In the genomic region with DNA sequence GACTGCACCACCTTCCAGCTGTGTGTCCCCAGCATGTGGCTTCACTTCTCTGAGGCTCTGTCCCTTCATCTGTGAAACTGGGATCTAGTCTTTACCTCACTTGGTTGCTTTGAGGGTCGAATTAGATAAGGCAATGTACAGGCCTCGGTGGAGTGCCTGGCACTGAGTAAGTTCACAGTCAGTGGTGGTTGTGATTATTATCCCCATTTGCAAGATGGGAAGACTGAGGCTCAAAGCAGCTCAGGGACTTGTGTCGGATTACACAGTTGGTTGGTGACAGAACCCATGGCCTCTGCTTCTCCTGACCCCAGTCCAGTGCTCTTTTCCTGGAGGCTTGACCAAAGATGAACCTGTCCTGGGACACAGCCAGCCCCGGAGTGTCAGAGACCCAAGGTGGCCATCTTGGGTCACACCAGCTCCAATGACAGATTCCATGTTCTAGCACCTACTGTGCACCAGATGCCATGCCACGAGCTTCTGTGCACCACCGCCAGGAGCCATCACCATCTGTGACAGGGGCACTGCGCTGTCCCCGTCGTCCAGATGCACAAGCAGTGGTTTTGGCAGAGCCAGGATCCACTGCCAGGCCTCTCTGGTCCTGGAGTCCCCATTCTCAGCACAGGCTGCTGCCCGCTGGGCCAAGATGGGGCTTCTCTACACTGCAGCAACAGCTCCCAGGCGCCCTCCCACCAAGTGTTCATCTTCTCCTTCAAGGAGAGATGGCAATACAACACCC, we compare ENCODE assay signal across 21 cellular contexts.
DNase-seq lines count a peak whose midpoint lies in the region; TF ChIP-seq lines count a peak whose summit lies in the region.
"Had no signal": no experiment of that assay in that cellular context is flagged by ENCODE, and none has a peak within 500 bp of the region (broad histone marks: within the 10 kb centered on the region; RNA-seq: fewer than 3 reads in every experiment).

No MANE protein-coding gene starts in this region.

- H3K27ac Mint-ChIP-seq in endothelial cell (ENCODE audit: unreplicated experiment) (peak overlapping the region; percentile 67), type B pancreatic cell (peak overlapping the region; percentile 96)
- H3K27ac Mint-ChIP-seq: activated B cell treated with CpG ODN at 0.5 μM for 24 hours; activated naive CD8-positive, alpha-beta T cell; CD4-positive, CD25-positive, alpha-beta regulatory T cell; T-helper 1 cell treated with Interleukin-12 subunit alpha and Interleukin-12 subunit beta and Interleukin-4 antibody, amounts not matched to agents 30 μg/mL and 1 μg/mL, for 36 hours had no signal

- H3K27me3 Mint-ChIP-seq in endothelial cell (ENCODE audit: unreplicated experiment) (peaks cover 11% of the 10 kb centered on the region), type B pancreatic cell (no peaks in the 10 kb centered on the region)

- H3K36me3 ChIP-seq in osteoblast (ENCODE audit: insufficient read depth, low read length), result no peaks in the 10 kb centered on the region

- no peaks in the 10 kb centered on the region for H3K27me3 ChIP-seq in osteoblast (ENCODE audit: insufficient read depth, low read length)

- no peak overlapping the region for H3K4me3 Mint-ChIP-seq in endothelial cell (ENCODE audit: unreplicated experiment)
- no peak overlapping the region for H3K4me3 Mint-ChIP-seq in type B pancreatic cell
- H3K4me3 Mint-ChIP-seq: activated B cell treated with CpG ODN at 0.5 μM for 24 hours; activated naive CD8-positive, alpha-beta T cell; T-helper 1 cell treated with Interleukin-12 subunit alpha and Interleukin-12 subunit beta and Interleukin-4 antibody, amounts not matched to agents 30 μg/mL and 1 μg/mL, for 36 hours had no signal

- H2AFZ ChIP-seq in osteoblast (ENCODE audit: low read length), result no peak overlapping the region

- no peak overlapping the region for H3K27ac ChIP-seq in osteoblast (ENCODE audit: low read depth, low read length)
- H3K27ac ChIP-seq: foreskin keratinocyte had no signal

- H3K4me3 ChIP-seq in osteoblast (ENCODE audit: insufficient read depth, low read length), result no peak overlapping the region
- H3K4me3 ChIP-seq: body of pancreas, mucosa of descending colon had no signal

- H3K4me2 ChIP-seq in osteoblast (ENCODE audit: insufficient read depth, low read length), result no peak overlapping the region

- H3K4me1 Mint-ChIP-seq in endothelial cell (ENCODE audit: unreplicated experiment), result peaks cover 28% of the 10 kb centered on the region
- peaks cover 34% of the 10 kb centered on the region for H3K4me1 Mint-ChIP-seq in type B pancreatic cell (ENCODE audit: unreplicated experiment)

- H3K9me3 ChIP-seq in osteoblast (ENCODE audit: low read depth, low read length), result no peaks in the 10 kb centered on the region
- H3K9me3 ChIP-seq: body of pancreas, mucosa of descending colon had no signal

- peaks cover 13% of the 10 kb centered on the region for H3K4me1 ChIP-seq in osteoblast (ENCODE audit: insufficient read depth, low read length)
- H3K4me1 ChIP-seq: foreskin keratinocyte had no signal

- in situ Hi-C loops in ACHN (cut with HindIII; ENCODE audit: low pct_ligation_motif_present, low pct_unique_long_range_greater_than_20kb, low sequenced_read_pairs), result no loop called here

- no peaks in the 10 kb centered on the region for H3K9me3 Mint-ChIP-seq in endothelial cell (ENCODE audit: unreplicated experiment)
- no peaks in the 10 kb centered on the region for H3K9me3 Mint-ChIP-seq in type B pancreatic cell
- H3K9me3 Mint-ChIP-seq: activated B cell treated with CpG ODN at 0.5 μM for 24 hours; IgD-negative memory B cell; T-helper 1 cell treated with Interleukin-12 subunit alpha and Interleukin-12 subunit beta and Interleukin-4 antibody, amounts not matched to agents 30 μg/mL and 1 μg/mL, for 36 hours had no signal

- H4K20me1 ChIP-seq in osteoblast (ENCODE audit: insufficient read depth, low read length), result no peaks in the 10 kb centered on the region

- no peaks in the 10 kb centered on the region for H3K36me3 Mint-ChIP-seq in endothelial cell (ENCODE audit: low read depth, unreplicated experiment)
- H3K36me3 Mint-ChIP-seq in type B pancreatic cell, result no peaks in the 10 kb centered on the region
- H3K36me3 Mint-ChIP-seq: activated naive CD8-positive, alpha-beta T cell; CD4-positive, CD25-positive, alpha-beta regulatory T cell; IgD-negative memory B cell had no signal

- TF ChIP-seq CTCF in endothelial cell (IDR thresholded peaks at IDR 0.05; ENCODE audit: unreplicated experiment) (no peak), osteoblast (IDR thresholded peaks at IDR 0.05; ENCODE audit: extremely low read depth, low read depth, low read length) (no peak), type B pancreatic cell (conservative IDR thresholded peaks at IDR 0.05) (no peak)

- DNase-seq in NCI-H82 (lab: John Stamatoyannopoulos, UW) (peak; percentile 18), NCI-H82 treated with DMSO at 0.1 percent for 48 hours (lab: John Stamatoyannopoulos, UW; ENCODE audit: unreplicated experiment) (no peak), endothelial cell (ENCODE audit: low spot score) (no peak), osteoblast (ENCODE audit: insufficient read length, low spot score, missing footprints) (peak; percentile 72), type B pancreatic cell (ENCODE audit: extremely low spot score, unreplicated experiment) (no peak), ACHN (no peak), NCI-H2029 (lab: John Stamatoyannopoulos, UW) (no peak)
- no peak for DNase-seq in activated CD8-positive, alpha-beta memory T cell treated with anti-CD3 and anti-CD28 coated beads, Interleukin-2, amount 50 U/mL, for 48 hours
- DNase-seq: activated B cell treated with CpG ODN at 0.5 μM for 24 hours; body of pancreas; CD4-positive, CD25-positive, alpha-beta regulatory T cell; foreskin keratinocyte; left cardiac atrium; mucosa of descending colon; NCI-H1930; NCI-H510A treated with DMSO at 0.1 percent for 48 hours; nucleus accumbens; SHP77 had no signal

- H3K79me2 ChIP-seq in osteoblast (ENCODE audit: insufficient read depth, low read length), result no peaks in the 10 kb centered on the region

Comparison
In these comparisons a context has a peak if more than half of its experiments do, and no peak if none do; other contexts are left out.
1. DNase-seq: peak in NCI-H82 (single experiment) and osteoblast (single experiment); none in NCI-H82 treated with DMSO at 0.1 percent for 48 hours (single experiment), endothelial cell (single experiment), type B pancreatic cell (single experiment), ACHN (single experiment), activated CD8-positive, alpha-beta memory T cell treated with anti-CD3 and anti-CD28 coated beads, Interleukin-2, amount 50 U/mL, for 48 hours (single experiment) and NCI-H2029 (single experiment).